9 cellular contexts compared by ENCODE assay signal in genomic region chr4:147793569-147793968, GRCh38.
DNase-seq lines count a peak whose midpoint lies in the region; ATAC-seq and TF ChIP-seq lines count a peak whose summit lies in the region.
"Had no signal": no experiment of that assay in that cellular context is flagged by ENCODE, and none has a peak within 500 bp of the region (broad histone marks: within the 10 kb centered on the region; RNA-seq: fewer than 3 reads in every experiment).

No MANE protein-coding gene starts in this region.

- no peaks in the 10 kb centered on the region for H3K27me3 Mint-ChIP-seq in T-cell

- DNase-seq in HCT116 (ENCODE audit: low read depth, low spot score) (no peak), T-cell (no peak), glomerular visceral epithelial cell (ENCODE audit: extremely low spot score) (peak; percentile 38), psoas muscle (no peak), SJCRH30 (no peak), NCI-H1048 (lab: John Stamatoyannopoulos, UW) (no peak)
- DNase-seq: NCI-H1092 treated with DMSO at 0.1 percent for 48 hours, NCI-H748 treated with DMSO at 0.1 percent for 48 hours had no signal

- no peaks in the 10 kb centered on the region for H3K9me2 ChIP-seq in HCT116 (ENCODE audit: insufficient read depth)

- H3K4me1 ChIP-seq in HCT116 (ENCODE audit: control insufficient read depth in 1 of 2, insufficient read depth in 2 of 2, low read length in 2 of 2) = peaks cover 25 to 46% of the 10 kb centered on the region in 2 experiments
- H3K4me1 ChIP-seq in psoas muscle = peaks cover 47% of the 10 kb centered on the region
- no peaks in the 10 kb centered on the region for H3K4me1 ChIP-seq in SJCRH30

- H3K4me3 Mint-ChIP-seq in T-cell = peak overlapping the region in 2 of 3 donors; percentile 40 to 90

- RAD21 ChIA-PET in HCT116 (lab: Charles Lee; ENCODE audit: low non-redundant PET in 1 of 2, low total read pairs in 2 of 2, uncharacterized antibody in 2 of 2, unreplicated experiment in 2 of 2) = no interaction called here

- H3K27me3 ChIP-seq in HCT116 (ENCODE audit: insufficient read depth, low read length) (no peaks in the 10 kb centered on the region), psoas muscle (ENCODE audit: insufficient read depth in 3 of 3, low read length in 2 of 3) (no peaks in the 10 kb centered on the region), SJCRH30 (no peaks in the 10 kb centered on the region)

- CTCF ChIA-PET in HCT116 (lab: Charles Lee) = no interaction called here
- CTCF ChIA-PET in T-cell (lab: Charles Lee) = interaction anchor here in 1 of 2 donors (1.6 kb wide), 1 partner anchor 73 kb away, joined by 9 read pairs; no protein-coding TSS in a partner anchor

- H3K4me1 Mint-ChIP-seq in T-cell = peaks cover 32 to 40% (median 38%) of the 10 kb centered on the region in 3 donors

- H3K36me3 ChIP-seq in HCT116 (ENCODE audit: control insufficient read depth in 1 of 2, insufficient read depth in 2 of 2, low read length in 2 of 2) (no peaks in the 10 kb centered on the region), psoas muscle (ENCODE audit: insufficient read depth in 1 of 2, low read depth in 1 of 2) (no peaks in the 10 kb centered on the region), SJCRH30 (no peaks in the 10 kb centered on the region)

- H3K36me3 Mint-ChIP-seq in T-cell = peaks cover 5% of the 10 kb centered on the region

- no peaks in the 10 kb centered on the region for H3K9me3 Mint-ChIP-seq in T-cell

- TF ChIP-seq CTCF in HCT116 (IDR thresholded peaks at IDR 0.05 in 2 of 3, conservative IDR thresholded peaks at IDR 0.05 in 1 of 3; ENCODE audit: borderline replicate concordance in 1 of 3, insufficient read depth in 1 of 3, low read depth in 2 of 3, low read length in 2 of 3) = no peak
- no peak for TF ChIP-seq CTCF in psoas muscle (IDR thresholded peaks at IDR 0.05)

- ATAC-seq in HCT116 (0 out of 2 replicates have a peak, but pooled peaks have one; percentile 17), T-cell (replicated peaks in 1 of 4) (no peak), psoas muscle (peak in 3 of 4 donors; percentile 39 to 51 (median 39)), GM19351 (IDR thresholded peaks at IDR 0.05; ENCODE audit: unreplicated experiment) (no peak)

- no peak overlapping the region for H3K27ac ChIP-seq in HCT116 (ENCODE audit: low read depth, low read length)
- peak overlapping the region; percentile 51 for H3K27ac ChIP-seq in psoas muscle
- H3K27ac ChIP-seq in SJCRH30 = no peak overlapping the region

- intact Hi-C loops in HCT116 (cut with micrococcal nuclease) (no loop called here), psoas muscle (cut with DNase I) (no loop called here)

- no peak overlapping the region for H2AFZ ChIP-seq in HCT116 (ENCODE audit: low read depth, low read length, poor library complexity, severe bottlenecking)

- BruUV-seq in HCT116 (replicated peaks; lab: Mats Ljungman, UMichigan) = no TSS peak

- WGBS in psoas muscle, 3 donors = 29 to 50% (median 30%) methylated on average over 5 of the region's 5 CpGs

- no peaks in the 10 kb centered on the region for H3K9me3 ChIP-seq in HCT116 (ENCODE audit: control insufficient read depth in 1 of 2, insufficient read depth in 1 of 2, low read depth in 1 of 2, low read length in 2 of 2)
- H3K9me3 ChIP-seq in psoas muscle = no peaks in the 10 kb centered on the region
- H3K9me3 ChIP-seq in SJCRH30 (replicated peaks) = no peaks in the 10 kb centered on the region

- POLR2A ChIA-PET in HCT116 (lab: Charles Lee) = no interaction called here
- POLR2A ChIA-PET in T-cell (lab: Charles Lee) = interaction anchor here in 1 of 2 donors (0.5 kb wide), 1 partner anchor 104 kb away, joined by 4 read pairs; no protein-coding TSS in a partner anchor

- no peak overlapping the region for H3K9ac ChIP-seq in HCT116 (ENCODE audit: low read length)

- H3K4me3 ChIP-seq in HCT116 (replicated peaks in 1 of 2; ENCODE audit: low read depth in 1 of 2, low read length in 2 of 2) = no peak overlapping the region
- peak overlapping the region; percentile 2 for H3K4me3 ChIP-seq in psoas muscle
- no peak overlapping the region for H3K4me3 ChIP-seq in SJCRH30

- H3K79me2 ChIP-seq in HCT116 (ENCODE audit: insufficient read depth, low read length) = peaks cover 63% of the 10 kb centered on the region

- no peak for TF ChIP-seq RAD21 in HCT116 (IDR thresholded peaks at IDR 0.05; ENCODE audit: low read depth)

- peak overlapping the region; percentile 27 for H3K4me2 ChIP-seq in HCT116 (ENCODE audit: low read length)

- H4K20me1 ChIP-seq in HCT116 (ENCODE audit: insufficient read depth) = no peaks in the 10 kb centered on the region; the same call in 1 of the 2 replicates

- TF ChIP-seq POLR2A in HCT116 (IDR thresholded peaks at IDR 0.05; ENCODE audit: borderline replicate concordance, extremely low read depth, insufficient read depth, insufficient read length) = no peak

- H3K27ac Mint-ChIP-seq in T-cell = peak overlapping the region; percentile 2 to 42

TF ChIP-seq in HCT116, 20 proteins besides CTCF, POLR2A, EP300 and RAD21:
- 0 out of 2 replicates have a peak, but pooled peaks have one; percentile 28 for TF ChIP-seq SP1 (IDR thresholded peaks at IDR 0.05; ENCODE audit: low read depth)
- no peak for TF ChIP-seq REST (IDR thresholded peaks at IDR 0.05; ENCODE audit: low read depth)

Comparison
In these comparisons a context has a peak if more than half of its experiments do, and no peak if none do; other contexts are left out.
1. ATAC-seq: peak in HCT116 (single experiment) and psoas muscle (3 of 4); none in T-cell (0 of 4) and GM19351 (single experiment).